In the genomic region with DNA sequence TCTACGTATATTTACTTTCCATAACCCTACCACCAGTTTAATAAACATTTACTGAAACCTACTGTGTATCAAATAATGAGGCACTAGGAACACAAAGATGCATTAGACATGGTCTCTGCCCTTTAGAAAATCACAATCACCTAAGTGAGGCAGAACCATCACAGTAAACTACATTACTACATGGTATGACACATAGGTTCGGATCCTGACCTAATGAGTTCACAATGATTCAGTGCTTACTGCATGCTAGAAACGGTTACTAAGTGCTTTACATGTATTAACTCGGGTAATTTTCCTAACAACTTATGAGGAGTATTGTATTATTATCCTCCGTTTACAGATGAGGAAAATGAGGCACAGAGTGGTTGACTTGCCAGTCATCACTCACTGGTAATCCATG, we compare ENCODE assay signal across 21 cellular contexts. TPM values are rescaled to one million over a fixed set of nuclear protein-coding genes. Genes with fewer than 3 reads are reported as not detected.
A peak's percentile ranks its signal among the peaks of the same experiment; 100 is the strongest.
DNase-seq lines count a peak whose midpoint lies in the region; ATAC-seq lines count a peak whose summit lies in the region.
"Had no signal": no experiment of that assay in that cellular context is flagged by ENCODE, and none has a peak within 500 bp of the region (broad histone marks: within the 10 kb centered on the region; RNA-seq: fewer than 3 reads in every experiment).

No MANE protein-coding gene starts in this region.

- H2AFZ ChIP-seq in trophoblast cell (ENCODE audit: insufficient read depth, low read length, poor library complexity), result no peak overlapping the region

- WGBS in trophoblast cell (ENCODE audit: extremely low coverage, insufficient coverage, insufficient read length), result no CpG with 5 or more reads among the region's 5 CpGs

- no peaks in the 10 kb centered on the region for H3K4me1 ChIP-seq in trophoblast cell (ENCODE audit: control insufficient read depth in 1 of 2, insufficient read depth in 2 of 2, low read length in 2 of 2)

- no peak overlapping the region for H3K4ac ChIP-seq in trophoblast cell (ENCODE audit: low read depth, low read length)

- H2BK120ac ChIP-seq in trophoblast cell (ENCODE audit: insufficient read depth, low read length, poor library complexity), result no peak overlapping the region

- no peak overlapping the region for H3K27ac ChIP-seq in trophoblast cell (ENCODE audit: low read depth, low read length)
- H3K27ac ChIP-seq: tibial artery had no signal

- H3K18ac ChIP-seq in trophoblast cell (ENCODE audit: low read length), result no peak overlapping the region

- H3K4me3 Mint-ChIP-seq in stimulated activated naive B cell treated with anti-CD40 and anti-IgM and Interleukin-4, amounts not matched to agents 10 μg/mL and 1 μg/mL and 100 μg/mL, for 72 hours, result no peak overlapping the region
- H3K4me3 Mint-ChIP-seq: activated naive CD8-positive, alpha-beta T cell treated with anti-CD3 and anti-CD28 coated beads for 36 hours; CD4-positive, alpha-beta memory T cell; IgD-negative memory B cell had no signal

- no peak overlapping the region for H3K4me3 ChIP-seq in trophoblast cell (ENCODE audit: low read depth, low read length)
- H3K4me3 ChIP-seq: esophagus squamous epithelium, tibial artery had no signal

- no peak overlapping the region for H4K12ac ChIP-seq in trophoblast cell (ENCODE audit: low read depth, low read length)

- H3K14ac ChIP-seq in trophoblast cell (ENCODE audit: low read length), result no peak overlapping the region

- no peaks in the 10 kb centered on the region for H3K9me3 Mint-ChIP-seq in stimulated activated naive B cell treated with anti-CD40 and anti-IgM and Interleukin-4, amounts not matched to agents 10 μg/mL and 1 μg/mL and 100 μg/mL, for 72 hours
- H3K9me3 Mint-ChIP-seq: activated naive CD8-positive, alpha-beta T cell treated with anti-CD3 and anti-CD28 coated beads for 36 hours; CD4-positive, alpha-beta memory T cell; IgD-negative memory B cell had no signal

- no peak overlapping the region for H2BK12ac ChIP-seq in trophoblast cell (ENCODE audit: low read length)

- peak; percentile 46 for DNase-seq in Daoy (ENCODE audit: low read depth)
- peak; percentile 90 for DNase-seq in RKO (ENCODE audit: low spot score)
- peak; percentile 6 to 66 for DNase-seq in trophoblast cell
- DNase-seq in NCI-H1694 treated with DMSO at 0.1 percent for 48 hours (lab: John Stamatoyannopoulos, UW), result no peak
- DNase-seq in stimulated activated naive B cell treated with anti-CD40 and anti-IgM and Interleukin-4, amounts not matched to agents 10 μg/mL and 1 μg/mL and 100 μg/mL, for 72 hours, result no peak
- no peak for DNase-seq in NCI-H2029 (lab: John Stamatoyannopoulos, UW)
- DNase-seq: activated CD4-positive, alpha-beta T cell treated with anti-CD3 and anti-CD28 coated beads for 48 hours; activated naive CD8-positive, alpha-beta T cell treated with anti-CD3 and anti-CD28 coated beads for 36 hours; activated T-cell treated with anti-CD3 and anti-CD28 coated beads for 4 hours; CD4-positive, alpha-beta memory T cell; esophagus squamous epithelium; NCI-H1436; NCI-H510A; stimulated activated CD4-positive, alpha-beta T cell treated with anti-CD3 and anti-CD28 coated beads, Interleukin-2, amount 100 ng/mL, for 24 hours; stimulated activated CD8-positive, alpha-beta memory T cell treated with anti-CD3 and anti-CD28 coated beads, Interleukin-4, amount 100 ng/mL, for 48 hours; T-helper 2 cell; tibial artery had no signal

- no peak overlapping the region for H3K23ac ChIP-seq in trophoblast cell (ENCODE audit: low read length)

- H2AK5ac ChIP-seq in trophoblast cell (ENCODE audit: low read length), result no peak overlapping the region

- ATAC-seq in esophagus mucosa, result peak; percentile 79
- ATAC-seq in stimulated activated naive B cell treated with anti-CD40 and anti-IgM and Interleukin-4, amounts not matched to agents 10 μg/mL and 1 μg/mL and 100 μg/mL, for 72 hours (replicated peaks), result no peak
- ATAC-seq in GM18870 (IDR thresholded peaks at IDR 0.05; ENCODE audit: unreplicated experiment), result no peak
- ATAC-seq: Panc1 had no signal

- H3K79me1 ChIP-seq in trophoblast cell (ENCODE audit: low read length), result no peaks in the 10 kb centered on the region

- no peak overlapping the region for H3K4me2 ChIP-seq in trophoblast cell (ENCODE audit: low read length)

- no peak overlapping the region for H2BK5ac ChIP-seq in trophoblast cell (ENCODE audit: low read depth, low read length, poor library complexity)

- H3K79me2 ChIP-seq in trophoblast cell (ENCODE audit: control insufficient read depth, insufficient read depth, low read length, poor library complexity), result no peaks in the 10 kb centered on the region

- H3K27ac Mint-ChIP-seq in stimulated activated naive B cell treated with anti-CD40 and anti-IgM and Interleukin-4, amounts not matched to agents 10 μg/mL and 1 μg/mL and 100 μg/mL, for 72 hours, result no peak overlapping the region
- H3K27ac Mint-ChIP-seq: activated naive CD8-positive, alpha-beta T cell treated with anti-CD3 and anti-CD28 coated beads for 36 hours had no signal

- no peak overlapping the region for H3K9ac ChIP-seq in trophoblast cell (ENCODE audit: low read length)

- H3K4me1 Mint-ChIP-seq in stimulated activated naive B cell treated with anti-CD40 and anti-IgM and Interleukin-4, amounts not matched to agents 10 μg/mL and 1 μg/mL and 100 μg/mL, for 72 hours, result peaks cover 2 to 7% of the 10 kb centered on the region in 2 donors

- no peaks in the 10 kb centered on the region for H3K27me3 ChIP-seq in trophoblast cell (ENCODE audit: insufficient read depth, low read length)
- H3K27me3 ChIP-seq: esophagus squamous epithelium, tibial artery had no signal

- H3K27me3 Mint-ChIP-seq in stimulated activated naive B cell treated with anti-CD40 and anti-IgM and Interleukin-4, amounts not matched to agents 10 μg/mL and 1 μg/mL and 100 μg/mL, for 72 hours, result no peaks in the 10 kb centered on the region
- H3K27me3 Mint-ChIP-seq: activated naive CD8-positive, alpha-beta T cell treated with anti-CD3 and anti-CD28 coated beads for 36 hours; CD4-positive, alpha-beta memory T cell; IgD-negative memory B cell had no signal

- H4K8ac ChIP-seq in trophoblast cell (ENCODE audit: low read depth, low read length), result no peak overlapping the region

- peaks cover 8 to 20% of the 10 kb centered on the region in 2 donors for H3K36me3 Mint-ChIP-seq in stimulated activated naive B cell treated with anti-CD40 and anti-IgM and Interleukin-4, amounts not matched to agents 10 μg/mL and 1 μg/mL and 100 μg/mL, for 72 hours

- no peak overlapping the region for H4K91ac ChIP-seq in trophoblast cell (ENCODE audit: low read depth, low read length)

- H3K36me3 ChIP-seq in trophoblast cell (ENCODE audit: control insufficient read depth in 1 of 2, insufficient read depth in 2 of 2, low read length in 2 of 2), result peaks cover 11% of the 10 kb centered on the region in 2 experiments

- H3K9me3 ChIP-seq in trophoblast cell (ENCODE audit: insufficient read depth, low read depth, low read length), result no peaks in the 10 kb centered on the region
- H3K9me3 ChIP-seq: esophagus squamous epithelium, tibial artery had no signal

RNA-seq across cellular contexts. Expression of a gene that starts 5.2 kb away (rescaled TPM):
- 3.4 and 5.4 TPM in 2 replicates for total RNA-seq in Daoy (2014; rRNA removed; shearing (Covaris generic))
- total RNA-seq in esophagus mucosa, result 22.3 TPM
- 20.0 and 20.7 TPM in 2 replicates for polyA plus RNA-seq in trophoblast cell (2013)

RNA-seq across cellular contexts. Expression of a gene that starts 28.9 kb away (rescaled TPM):
- total RNA-seq in Daoy (2014; rRNA removed; shearing (Covaris generic)), result 22.2 and 26.7 TPM in 2 replicates
- total RNA-seq in esophagus mucosa, result 20.6 TPM
- polyA plus RNA-seq in trophoblast cell (2013), result 25.0 and 26.4 TPM in 2 replicates

Comparison
In these comparisons a context has a peak if more than half of its experiments do, and no peak if none do; other contexts are left out.
1. DNase-seq: peak in Daoy (single experiment), RKO (single experiment) and trophoblast cell (2 of 2); none in NCI-H1694 treated with DMSO at 0.1 percent for 48 hours (single experiment), stimulated activated naive B cell treated with anti-CD40 and anti-IgM and Interleukin-4, amounts not matched to agents 10 μg/mL and 1 μg/mL and 100 μg/mL, for 72 hours (single experiment) and NCI-H2029 (single experiment).